Comparison of ENCODE assay signal across 8 cellular contexts in the genomic region with DNA sequence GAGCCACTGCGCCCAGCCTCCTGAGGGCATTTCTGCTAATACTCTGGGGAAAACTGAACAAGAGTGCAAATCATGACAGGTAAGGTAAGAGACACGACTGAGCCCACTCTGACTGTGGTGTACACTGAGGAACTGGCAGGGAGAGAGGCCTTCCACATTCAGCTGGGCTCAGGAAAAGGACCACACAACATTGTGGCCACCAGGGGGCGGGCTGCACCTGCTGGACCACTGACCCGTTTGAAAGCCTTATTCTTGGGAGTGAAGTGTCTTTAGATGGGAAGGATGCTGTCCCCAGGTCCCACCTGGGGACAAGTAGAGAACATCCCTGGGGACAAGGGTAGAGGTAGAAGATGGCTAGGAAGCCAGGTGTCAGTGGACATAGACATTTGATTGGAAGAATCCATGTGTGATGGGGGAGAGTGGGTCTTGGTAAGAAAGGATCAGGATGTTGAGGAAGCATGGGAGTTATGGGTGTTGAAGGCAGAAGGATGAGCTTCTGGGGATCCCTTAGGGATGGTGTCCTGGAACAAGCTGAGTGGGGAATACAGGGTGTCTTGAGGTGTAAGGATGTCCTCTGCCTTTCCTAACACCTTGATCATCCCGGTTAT. TPM values are rescaled to one million over a fixed set of nuclear protein-coding genes. Genes with fewer than 3 reads are reported as not detected.
DNase-seq lines count a peak whose midpoint lies in the region; ATAC-seq and TF ChIP-seq lines count a peak whose summit lies in the region.

No MANE protein-coding gene starts in this region.

- no peaks in the 10 kb centered on the region for H3K9me3 ChIP-seq in heart left ventricle

- H3K9me3 Mint-ChIP-seq in T-cell, result no peaks in the 10 kb centered on the region

- no peak overlapping the region for H3K4me3 Mint-ChIP-seq in T-cell

- CTCF ChIA-PET in T-cell (lab: Charles Lee), result interaction anchor here (0.6 to 4.1 kb wide), 13 partner anchors 11 to 833 kb away, joined by 3 to 53 read pairs (median 4); no protein-coding TSS in a partner anchor

- peak overlapping the region in 1 of 12 donors; percentile 51 for H3K27ac ChIP-seq in heart left ventricle

- no peaks in the 10 kb centered on the region for H3K27me3 ChIP-seq in heart left ventricle

- peak in 3 of 4 experiments; percentile 25 to 48 (median 35) for ATAC-seq in T-cell (replicated peaks in 1 of 4)
- ATAC-seq in heart left ventricle, result peak; percentile 23 to 62 (median 49)
- ATAC-seq in HG03039 (IDR thresholded peaks at IDR 0.05; ENCODE audit: unreplicated experiment), result no peak

- POLR2A ChIA-PET in T-cell (lab: Charles Lee), result no interaction called here

- H3K27ac Mint-ChIP-seq in T-cell, result no peak overlapping the region

- 28 to 47% (median 35%) methylated on average over 5 of the region's 5 CpGs for WGBS in heart left ventricle, 4 donors

- peaks cover 7 to 9% (median 9%) of the 10 kb centered on the region in 3 donors for H3K4me1 Mint-ChIP-seq in T-cell

- H3K4me3 ChIP-seq in heart left ventricle, result no peak overlapping the region

- peaks cover 0 to 25% (median 11%) of the 10 kb centered on the region in 12 donors for H3K4me1 ChIP-seq in heart left ventricle

- intact Hi-C loops in heart left ventricle (cut with DNase I), result loop anchor here (1.0 to 10.0 kb wide), 7 partner anchors 111 to 149 kb away; no protein-coding TSS in a partner anchor

- H3K36me3 ChIP-seq in heart left ventricle, result peaks cover 0 to 12% (median 0%) of the 10 kb centered on the region in 9 donors

- peak; percentile 42 to 51 for DNase-seq in NCI-H446 (lab: John Stamatoyannopoulos, UW)
- no peak for DNase-seq in NCI-H446 treated with DMSO at 0.1 percent for 48 hours (lab: John Stamatoyannopoulos, UW)
- DNase-seq in LoVo (ENCODE audit: low spot score), result peak; percentile 70
- DNase-seq in T-cell, result peak; percentile 13 to 79 (median 61)
- peak; percentile 53 for DNase-seq in activated naive CD8-positive, alpha-beta T cell treated with anti-CD3 and anti-CD28 coated beads, Interleukin-2, amount 50 U/mL, for 16 hours (ENCODE audit: low read depth, low spot score)
- DNase-seq in heart left ventricle, result peak; percentile 83 to 91 (median 86)
- peak; percentile 41 for DNase-seq in renal cortical epithelial cell (ENCODE audit: low read depth)

- H3K36me3 Mint-ChIP-seq in T-cell, result no peaks in the 10 kb centered on the region

- TF ChIP-seq CTCF in heart left ventricle (IDR thresholded peaks at IDR 0.05), result peak; percentile 84 to 99 (median 94)

- TF ChIP-seq POLR2A in heart left ventricle (IDR thresholded peaks at IDR 0.05), result no peak

- H3K27me3 Mint-ChIP-seq in T-cell, result no peaks in the 10 kb centered on the region

RNA-seq across cellular contexts. Expression of gene CTDSPL, which starts 6.2 kb away (rescaled TPM):
- total RNA-seq in T-cell (1 to 10 TPM in 4 of 5 donors, under 1 TPM in 1; 0.54 to 2.5 (median 2.0) TPM), heart left ventricle (10 to 100 TPM; 26.3 to 54.6 (median 38.0) TPM), renal cortical epithelial cell (29.2 and 43.4 TPM in 2 replicates)
- 1 to 10 TPM; 9.2 to 9.9 TPM for polyA plus RNA-seq in heart left ventricle
